9 cellular contexts compared by ENCODE assay signal in the genomic region with DNA sequence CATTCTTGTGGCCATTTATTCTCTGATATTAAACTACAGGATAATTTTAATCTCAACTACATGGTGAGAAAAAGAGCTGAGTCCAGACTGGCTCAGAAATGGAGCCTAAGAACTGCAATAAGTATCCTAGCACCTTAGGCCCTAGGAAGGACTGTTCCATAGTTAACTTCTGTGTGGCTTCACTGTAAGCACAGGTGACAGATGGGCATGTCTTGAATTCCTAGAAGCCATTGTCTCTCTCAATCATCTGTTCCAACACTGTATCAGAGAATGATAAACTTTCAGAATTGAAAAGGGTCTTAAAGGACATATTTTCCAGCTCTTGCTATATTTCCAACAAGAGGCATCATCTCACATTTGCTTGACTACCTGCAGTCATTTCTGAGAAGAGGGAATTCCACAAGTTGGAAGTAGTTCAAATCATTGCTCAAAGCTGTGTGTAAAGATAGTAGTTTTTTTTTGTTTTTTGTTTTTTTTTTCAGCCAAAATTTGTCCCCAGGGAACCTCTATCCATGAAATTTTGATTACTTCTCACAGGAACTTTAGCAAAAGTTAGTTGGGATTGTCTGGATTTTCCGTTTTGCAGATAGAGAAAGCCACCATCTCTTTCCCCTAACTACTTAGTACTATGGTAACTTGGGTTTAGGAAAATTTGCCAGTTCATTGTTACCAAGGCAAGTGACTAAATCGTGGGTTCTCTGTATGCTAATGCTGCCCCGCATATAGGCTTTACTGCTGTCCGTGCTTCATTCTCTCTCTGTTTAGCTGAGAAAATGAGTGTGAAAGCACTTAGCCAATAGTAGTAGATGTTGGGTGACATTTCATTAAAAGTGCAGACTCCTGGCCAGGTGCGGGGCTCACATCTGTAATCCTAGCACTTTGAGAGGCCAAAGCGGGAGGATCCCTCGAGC. TPM values are rescaled to one million over a fixed set of nuclear protein-coding genes. Genes with fewer than 3 reads are reported as not detected.
DNase-seq lines count a peak whose midpoint lies in the region; ATAC-seq and TF ChIP-seq lines count a peak whose summit lies in the region.
"Had no signal": no experiment of that assay in that cellular context is flagged by ENCODE, and none has a peak within 500 bp of the region (broad histone marks: within the 10 kb centered on the region; RNA-seq: fewer than 3 reads in every experiment).

No MANE protein-coding gene starts in this region.

- H3K27me3 ChIP-seq in DOHH2 (ENCODE audit: control insufficient read depth, low read length) (no peaks in the 10 kb centered on the region), adipocyte (replicated peaks; ENCODE audit: control insufficient read depth, insufficient read depth, low read length) (no peaks in the 10 kb centered on the region), A673 (replicated peaks; ENCODE audit: insufficient read depth, low read depth, low read length, poor library complexity) (no peaks in the 10 kb centered on the region)
- H3K27me3 ChIP-seq: body of pancreas had no signal

- no peak for TF ChIP-seq CTCF in DOHH2 (IDR thresholded peaks at IDR 0.05; ENCODE audit: low read depth, low read length, poor library complexity, severe bottlenecking)
- TF ChIP-seq CTCF in HFFc6 (IDR thresholded peaks at IDR 0.05) = no peak
- no peak for TF ChIP-seq CTCF in A673 (conservative IDR thresholded peaks at IDR 0.05; ENCODE audit: low read depth, low read length)

- H3K9me2 ChIP-seq in DOHH2 (replicated peaks; ENCODE audit: control insufficient read depth, low read length) = no peaks in the 10 kb centered on the region

- H4K20me1 ChIP-seq in DOHH2 (ENCODE audit: control insufficient read depth, insufficient read depth, low read depth, low read length) = no peaks in the 10 kb centered on the region

- H3K4me3 Mint-ChIP-seq in HFFc6 = peak overlapping the region; percentile 34; the same call in 1 of the 2 replicates
- peak overlapping the region; percentile 63 for H3K4me3 Mint-ChIP-seq in natural killer cell treated with Interleukin-12 subunit alpha and Interleukin-12 subunit beta and Interleukin-15 and Interleukin-18, amount 100 ng/mL, for 72 hours

- peak overlapping the region; percentile 93 for H3K27ac ChIP-seq in DOHH2 (ENCODE audit: low read depth, low read length)
- H3K27ac ChIP-seq in A673 (ENCODE audit: low read depth, low read length, poor library complexity, severe bottlenecking) = no peak overlapping the region
- H3K27ac ChIP-seq: body of pancreas had no signal

- peaks cover 67% of the 10 kb centered on the region for H3K79me2 ChIP-seq in DOHH2 (ENCODE audit: control insufficient read depth, low read length)

- H3K27ac Mint-ChIP-seq in HFFc6 = peak overlapping the region; percentile 81
- peak overlapping the region; percentile 69 to 87 for H3K27ac Mint-ChIP-seq in natural killer cell treated with Interleukin-12 subunit alpha and Interleukin-12 subunit beta and Interleukin-15 and Interleukin-18, amount 100 ng/mL, for 72 hours

- CTCF ChIA-PET in A673 (lab: Charles Lee) = no interaction called here

- no peak for DNase-seq in HFFc6
- no peak for DNase-seq in adipocyte (ENCODE audit: low read depth)
- DNase-seq in natural killer cell treated with Interleukin-12 subunit alpha and Interleukin-12 subunit beta and Interleukin-15 and Interleukin-18, amount 100 ng/mL, for 72 hours (ENCODE audit: low spot score) = no peak
- no peak for DNase-seq in COR-L47 (lab: John Stamatoyannopoulos, UW)
- DNase-seq in A673 (ENCODE audit: low spot score) = no peak
- no peak for DNase-seq in middle frontal gyrus (ENCODE audit: extremely low spot score, low spot score)
- DNase-seq: body of pancreas had no signal

- no peaks in the 10 kb centered on the region for H3K27me3 Mint-ChIP-seq in HFFc6 (ENCODE audit: insufficient read depth)
- H3K27me3 Mint-ChIP-seq in natural killer cell treated with Interleukin-12 subunit alpha and Interleukin-12 subunit beta and Interleukin-15 and Interleukin-18, amount 100 ng/mL, for 72 hours = no peaks in the 10 kb centered on the region

- intact Hi-C loops in A673 (cut with micrococcal nuclease; ENCODE audit: unreplicated experiment) = no loop called here

- H3K9me3 Mint-ChIP-seq in HFFc6 = no peaks in the 10 kb centered on the region
- no peaks in the 10 kb centered on the region for H3K9me3 Mint-ChIP-seq in natural killer cell treated with Interleukin-12 subunit alpha and Interleukin-12 subunit beta and Interleukin-15 and Interleukin-18, amount 100 ng/mL, for 72 hours

- H3F3A ChIP-seq in DOHH2 (ENCODE audit: control insufficient read depth, insufficient read depth) = peaks cover 24% of the 10 kb centered on the region

- POLR2A ChIA-PET in A673 (lab: Charles Lee; ENCODE audit: low non-redundant PET) = no interaction called here

- peaks cover 29% of the 10 kb centered on the region for H3K36me3 Mint-ChIP-seq in HFFc6 (ENCODE audit: low read depth)
- H3K36me3 Mint-ChIP-seq in natural killer cell treated with Interleukin-12 subunit alpha and Interleukin-12 subunit beta and Interleukin-15 and Interleukin-18, amount 100 ng/mL, for 72 hours = peaks cover 13% of the 10 kb centered on the region

- H3K4me1 ChIP-seq in DOHH2 (ENCODE audit: control insufficient read depth, low read length) = peaks cover 89% of the 10 kb centered on the region
- peaks cover 15% of the 10 kb centered on the region for H3K4me1 ChIP-seq in adipocyte (ENCODE audit: control insufficient read depth, insufficient read depth, low read length)
- no peaks in the 10 kb centered on the region for H3K4me1 ChIP-seq in A673 (ENCODE audit: insufficient read depth, low read length, poor library complexity, severe bottlenecking)

- peak overlapping the region; percentile 85 for H3K4me2 ChIP-seq in DOHH2 (ENCODE audit: low read length)

- peak overlapping the region; percentile 21 for H3K9ac ChIP-seq in adipocyte (ENCODE audit: low read length)

- H3K4me1 Mint-ChIP-seq in HFFc6 (ENCODE audit: low read depth) = peaks cover 66% of the 10 kb centered on the region
- H3K4me1 Mint-ChIP-seq in natural killer cell treated with Interleukin-12 subunit alpha and Interleukin-12 subunit beta and Interleukin-15 and Interleukin-18, amount 100 ng/mL, for 72 hours (ENCODE audit: low read depth in 2 of 2) = peaks cover 83 to 84% of the 10 kb centered on the region in 2 donors

- ATAC-seq in natural killer cell treated with Interleukin-12 subunit alpha and Interleukin-12 subunit beta and Interleukin-15 and Interleukin-18, amount 100 ng/mL, for 72 hours = peak in 1 of 2 donors; percentile 43
- no peak for ATAC-seq in esophagus mucosa
- ATAC-seq: body of pancreas had no signal

- no peaks in the 10 kb centered on the region for H3K9me3 ChIP-seq in DOHH2 (ENCODE audit: control insufficient read depth, insufficient read depth, low read length)
- no peaks in the 10 kb centered on the region for H3K9me3 ChIP-seq in adipocyte (ENCODE audit: control insufficient read depth, low read length)
- no peaks in the 10 kb centered on the region for H3K9me3 ChIP-seq in A673 (ENCODE audit: low read depth, low read length, poor library complexity, severe bottlenecking)
- H3K9me3 ChIP-seq: body of pancreas had no signal

- H3K4me3 ChIP-seq in DOHH2 (ENCODE audit: low read length) = peak overlapping the region; percentile 53
- H3K4me3 ChIP-seq in adipocyte (ENCODE audit: low read length) = no peak overlapping the region
- no peak overlapping the region for H3K4me3 ChIP-seq in A673 (ENCODE audit: low read depth, low read length, poor library complexity, severe bottlenecking)
- H3K4me3 ChIP-seq: body of pancreas had no signal

- H3K36me3 ChIP-seq in DOHH2 (ENCODE audit: control insufficient read depth, low read length) = peaks cover 79% of the 10 kb centered on the region
- peaks cover 8% of the 10 kb centered on the region for H3K36me3 ChIP-seq in adipocyte (ENCODE audit: control insufficient read depth, insufficient read depth, low read length, severe bottlenecking)
- H3K36me3 ChIP-seq in A673 (ENCODE audit: insufficient read depth, low read length, poor library complexity, severe bottlenecking) = no peaks in the 10 kb centered on the region

- BruUV-seq in A673 (replicated peaks; lab: Mats Ljungman, UMichigan) = no TSS peak

RNA-seq across cellular contexts. Expression of a gene that starts 47.2 kb away (rescaled TPM):
- under 1 TPM; 0.46 to 0.95 (median 0.73) TPM for total RNA-seq in HFFc6 (2021; fragmentation: NEBNext Ultra II Directional; extraction: Animal tissue kit (Norgen Biotek cat#: 25700))
- under 1 TPM; 0.24 to 0.33 TPM for total RNA-seq in natural killer cell treated with Interleukin-12 subunit alpha and Interleukin-12 subunit beta and Interleukin-15 and Interleukin-18, amount 100 ng/mL, for 72 hours
- total RNA-seq in A673 (2021) = not detected in 2 replicates
- 0.40 TPM for total RNA-seq in esophagus mucosa
- total RNA-seq: body of pancreas had no signal
